10 cellular contexts compared by ENCODE assay signal in genomic region chr16:27402964-27403600, GRCh38. TPM values are rescaled to one million over a fixed set of nuclear protein-coding genes. Genes with fewer than 3 reads are reported as not detected.
DNase-seq lines count a peak whose midpoint lies in the region; ATAC-seq and TF ChIP-seq lines count a peak whose summit lies in the region.
"Had no signal": no experiment of that assay in that cellular context is flagged by ENCODE, and none has a peak within 500 bp of the region (broad histone marks: within the 10 kb centered on the region; RNA-seq: fewer than 3 reads in every experiment).

No MANE protein-coding gene starts in this region.

- no peaks in the 10 kb centered on the region for H3K27me3 Mint-ChIP-seq in activated T-cell treated with anti-CD3 and anti-CD28 coated beads, Interleukin-2, amount 50 U/mL, for 72 hours (ENCODE audit: low read depth)

- H3K36me3 ChIP-seq in BLaER1 (no peaks in the 10 kb centered on the region), KMS-11 (ENCODE audit: insufficient read depth) (no peaks in the 10 kb centered on the region), trophoblast cell (ENCODE audit: control insufficient read depth in 1 of 2, insufficient read depth in 2 of 2, low read length in 2 of 2) (no peaks in the 10 kb centered on the region)
- H3K36me3 ChIP-seq: BE2C had no signal

- no peak overlapping the region for H4K91ac ChIP-seq in trophoblast cell (ENCODE audit: low read depth, low read length)

- H3K14ac ChIP-seq in trophoblast cell (ENCODE audit: low read length): no peak overlapping the region

- H2AFZ ChIP-seq in KMS-11 (ENCODE audit: low read depth) (peak overlapping the region; percentile 54), trophoblast cell (ENCODE audit: insufficient read depth, low read length, poor library complexity) (no peak overlapping the region)

- TF ChIP-seq CTCF in KMS-11 (conservative IDR thresholded peaks at IDR 0.05; ENCODE audit: low read depth, low read length): no peak

- no peak overlapping the region for H2AK5ac ChIP-seq in trophoblast cell (ENCODE audit: low read length)

- H3K79me1 ChIP-seq in trophoblast cell (ENCODE audit: low read length): no peaks in the 10 kb centered on the region

- no peak overlapping the region for H2BK12ac ChIP-seq in trophoblast cell (ENCODE audit: low read length)

- H3K36me3 Mint-ChIP-seq in activated T-cell treated with anti-CD3 and anti-CD28 coated beads, Interleukin-2, amount 50 U/mL, for 72 hours (ENCODE audit: insufficient read depth in 2 of 2): peaks cover 25 to 41% of the 10 kb centered on the region in 2 donors

- H3K9ac ChIP-seq in BLaER1 (no peak overlapping the region; the same call in 1 of the 2 replicates), KMS-11 (peak overlapping the region; percentile 88), trophoblast cell (ENCODE audit: low read length) (no peak overlapping the region)

- peaks cover 31% of the 10 kb centered on the region for H3K79me2 ChIP-seq in KMS-11 (ENCODE audit: insufficient read depth, low read depth)
- no peaks in the 10 kb centered on the region for H3K79me2 ChIP-seq in trophoblast cell (ENCODE audit: control insufficient read depth, insufficient read depth, low read length, poor library complexity)

- H4K20me1 ChIP-seq in BLaER1: no peaks in the 10 kb centered on the region
- H4K20me1 ChIP-seq in KMS-11 (ENCODE audit: insufficient read depth): no peaks in the 10 kb centered on the region

- no peak overlapping the region for H3K18ac ChIP-seq in trophoblast cell (ENCODE audit: low read length)

- H3K27ac ChIP-seq in BLaER1 (peak overlapping the region; percentile 70), KMS-11 (peak overlapping the region; percentile 82), trophoblast cell (ENCODE audit: low read depth, low read length) (no peak overlapping the region)

- no peak overlapping the region for H3K23ac ChIP-seq in trophoblast cell (ENCODE audit: low read length)

- peak; percentile 62 to 64 for DNase-seq in activated T-cell treated with anti-CD3 and anti-CD28 coated beads, Interleukin-2, amount 50 U/mL, for 72 hours
- peak; percentile 34 for DNase-seq in myocyte (ENCODE audit: low read depth)
- no peak for DNase-seq in SHP77 (lab: John Stamatoyannopoulos, UW)
- no peak for DNase-seq in trophoblast cell
- no peak for DNase-seq in NCI-H2196 treated with DMSO at 0.1 percent for 48 hours (lab: John Stamatoyannopoulos, UW; ENCODE audit: unreplicated experiment)
- DNase-seq: BE2C had no signal

- no peaks in the 10 kb centered on the region for H3K27me3 ChIP-seq in BLaER1
- no peaks in the 10 kb centered on the region for H3K27me3 ChIP-seq in KMS-11 (ENCODE audit: insufficient read depth, low read depth)
- no peaks in the 10 kb centered on the region for H3K27me3 ChIP-seq in trophoblast cell (ENCODE audit: insufficient read depth, low read length)
- H3K27me3 ChIP-seq: BE2C had no signal

- no peak overlapping the region for H2BK5ac ChIP-seq in trophoblast cell (ENCODE audit: low read depth, low read length, poor library complexity)

- H3K4me2 ChIP-seq in BLaER1 (peak overlapping the region; percentile 80), KMS-11 (peak overlapping the region; percentile 92), trophoblast cell (ENCODE audit: low read length) (no peak overlapping the region)

- no CpG with 5 or more reads among the region's 20 CpGs for WGBS in trophoblast cell (ENCODE audit: extremely low coverage, insufficient coverage, insufficient read length)

- peak overlapping the region; percentile 71 for H3K27ac Mint-ChIP-seq in activated T-cell treated with anti-CD3 and anti-CD28 coated beads, Interleukin-2, amount 50 U/mL, for 72 hours

- peak overlapping the region; percentile 33 for H3K4me3 ChIP-seq in BLaER1
- H3K4me3 ChIP-seq in KMS-11 (IDR thresholded peaks at IDR 0.05; ENCODE audit: insufficient read depth, low read depth, low read length): no peak overlapping the region
- no peak overlapping the region for H3K4me3 ChIP-seq in trophoblast cell (ENCODE audit: low read depth, low read length)

- H4K8ac ChIP-seq in trophoblast cell (ENCODE audit: low read depth, low read length): no peak overlapping the region

- peaks cover 93% of the 10 kb centered on the region for H3K4me1 ChIP-seq in BLaER1
- H3K4me1 ChIP-seq in KMS-11 (ENCODE audit: low read depth, poor library complexity, severe bottlenecking): peaks cover 63% of the 10 kb centered on the region
- H3K4me1 ChIP-seq in trophoblast cell (ENCODE audit: control insufficient read depth in 1 of 2, insufficient read depth in 2 of 2, low read length in 2 of 2): no peaks in the 10 kb centered on the region
- H3K4me1 ChIP-seq: BE2C had no signal

- no peaks in the 10 kb centered on the region for H3K9me3 Mint-ChIP-seq in activated T-cell treated with anti-CD3 and anti-CD28 coated beads, Interleukin-2, amount 50 U/mL, for 72 hours

- H3K4ac ChIP-seq in trophoblast cell (ENCODE audit: low read depth, low read length): no peak overlapping the region

- ATAC-seq in activated T-cell treated with anti-CD3 and anti-CD28 coated beads, Interleukin-2, amount 50 U/mL, for 72 hours (replicated peaks in 1 of 2): peak; percentile 1 to 6
- no peak for ATAC-seq in HG03439 (IDR thresholded peaks at IDR 0.05; ENCODE audit: unreplicated experiment)
- ATAC-seq: Right ventricle myocardium inferior had no signal

- no peak overlapping the region for H4K12ac ChIP-seq in trophoblast cell (ENCODE audit: low read depth, low read length)

- no peak overlapping the region for H2BK120ac ChIP-seq in trophoblast cell (ENCODE audit: insufficient read depth, low read length, poor library complexity)

- peaks cover 55% of the 10 kb centered on the region for H3K4me1 Mint-ChIP-seq in activated T-cell treated with anti-CD3 and anti-CD28 coated beads, Interleukin-2, amount 50 U/mL, for 72 hours (ENCODE audit: low read depth)

- H3K9me3 ChIP-seq in BLaER1 (no peaks in the 10 kb centered on the region), trophoblast cell (ENCODE audit: insufficient read depth, low read depth, low read length) (peaks cover 2% of the 10 kb centered on the region)
- H3K9me3 ChIP-seq: BE2C had no signal

- H3K4me3 Mint-ChIP-seq in activated T-cell treated with anti-CD3 and anti-CD28 coated beads, Interleukin-2, amount 50 U/mL, for 72 hours: peak overlapping the region; percentile 94 to 97

RNA-seq across cellular contexts. Expression of gene IL21R, which starts 1.1 kb away (rescaled TPM):
- total RNA-seq in activated T-cell treated with anti-CD3 and anti-CD28 coated beads, Interleukin-2, amount 50 U/mL, for 72 hours: 100 to 1,000 TPM; 155 to 166 TPM
- total RNA-seq in myocyte: 2.0 and 3.2 TPM in 2 replicates
- 0.90 TPM for polyA plus RNA-seq in myocyte (2012)
- polyA plus RNA-seq in trophoblast cell (2013): 0.08 and 0.15 TPM in 2 replicates

Comparison
In these comparisons a context has a peak if more than half of its experiments do, and no peak if none do; other contexts are left out.
1. DNase-seq: peak in activated T-cell treated with anti-CD3 and anti-CD28 coated beads, Interleukin-2, amount 50 U/mL, for 72 hours (2 of 2) and myocyte (single experiment); none in SHP77 (0 of 2), trophoblast cell (0 of 2) and NCI-H2196 treated with DMSO at 0.1 percent for 48 hours (single experiment).
2. RNA of gene IL21R, which starts 1.1 kb away (total RNA-seq): 155 to 166 TPM in activated T-cell treated with anti-CD3 and anti-CD28 coated beads, Interleukin-2, amount 50 U/mL, for 72 hours; 2.0 to 3.2 TPM in myocyte; every median in the first group is over 10 times any median in the second.